ENCODE assay signal across 15 cellular contexts in the genomic region with DNA sequence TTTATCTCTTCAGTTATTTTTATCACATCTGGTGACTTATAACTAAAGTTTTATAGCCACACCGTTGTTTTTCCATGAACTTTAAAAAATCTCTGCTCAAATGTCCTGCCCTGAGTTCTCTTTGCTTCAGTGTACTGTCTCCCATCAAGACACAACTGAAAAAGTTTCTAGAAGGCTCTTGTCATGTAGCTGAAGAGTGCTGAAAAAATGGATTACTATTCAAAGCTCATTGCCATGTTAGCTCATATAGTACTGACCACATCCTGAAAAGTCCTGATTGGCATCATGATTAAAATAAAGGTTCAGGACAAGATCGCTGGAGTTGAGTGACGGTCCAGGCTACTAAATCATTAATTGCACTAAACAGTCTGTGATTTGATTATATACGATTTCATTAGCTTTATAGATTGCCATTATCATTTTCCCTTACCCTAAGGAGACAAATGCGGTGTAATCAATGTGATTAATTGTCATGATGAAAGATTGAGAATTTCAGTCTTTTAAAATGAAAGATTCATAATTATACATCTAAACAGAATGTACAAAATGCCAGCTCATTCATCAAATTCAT.
DNase-seq lines count a peak whose midpoint lies in the region; ATAC-seq and TF ChIP-seq lines count a peak whose summit lies in the region.
"Had no signal": no experiment of that assay in that cellular context is flagged by ENCODE, and none has a peak within 500 bp of the region (broad histone marks: within the 10 kb centered on the region; RNA-seq: fewer than 3 reads in every experiment).

No MANE protein-coding gene starts in this region.

- H3K27me3 ChIP-seq in DOHH2 (ENCODE audit: control insufficient read depth, low read length) (no peaks in the 10 kb centered on the region), Panc1 (ENCODE audit: control insufficient read depth, insufficient read depth, low read length) (no peaks in the 10 kb centered on the region), esophagus squamous epithelium (no peaks in the 10 kb centered on the region), gastrocnemius medialis (no peaks in the 10 kb centered on the region)
- H3K27me3 ChIP-seq: pancreas had no signal

- no peaks in the 10 kb centered on the region for H3K9me3 ChIP-seq in DOHH2 (ENCODE audit: control insufficient read depth, insufficient read depth, low read length)
- no peaks in the 10 kb centered on the region for H3K9me3 ChIP-seq in Panc1 (ENCODE audit: control insufficient read depth, insufficient read depth, low read depth, low read length)
- no peaks in the 10 kb centered on the region for H3K9me3 ChIP-seq in esophagus squamous epithelium
- no peaks in the 10 kb centered on the region for H3K9me3 ChIP-seq in gastrocnemius medialis
- H3K9me3 ChIP-seq: pancreas had no signal

- in situ Hi-C loops in Panc1 (cut with HindIII; ENCODE audit: low pct_unique_long_range_greater_than_20kb, low sequenced_read_pairs) (no loop called here), gastrocnemius medialis (cut with MboI; ENCODE audit: low sequenced_read_pairs in 4 of 4) (no loop called here)

- no peak for DNase-seq in Panc1 (ENCODE audit: low read depth, low spot score)
- no peak for DNase-seq in esophagus squamous epithelium (lab: John Stamatoyannopoulos, UW)
- DNase-seq in gastrocnemius medialis = no peak
- DNase-seq in NCI-H526 (lab: John Stamatoyannopoulos, UW) = no peak
- DNase-seq in stimulated activated CD4-positive, alpha-beta T cell treated with anti-CD3 and anti-CD28 coated beads, Interleukin-2, amount 100 ng/mL, for 48 hours = no peak
- DNase-seq: activated CD4-positive, alpha-beta memory T cell treated with anti-CD3 and anti-CD28 coated beads, Interleukin-2, amount 10 ng/mL, durations not matched to agents 7 days and 5 days; activated gamma-delta T cell treated with Interleukin-2 at 50 U/mL for 16 hours; stimulated activated CD4-positive, alpha-beta T cell treated with anti-CD3 and anti-CD28 coated beads, Interleukin-4, amount 100 ng/mL, for 4 hours; stimulated activated naive CD8-positive, alpha-beta T cell treated with anti-CD3 and anti-CD28 coated beads, Interleukin-15, amount 100 ng/mL, for 72 hours; T-helper 9 cell had no signal

- H3K36me3 ChIP-seq in DOHH2 (ENCODE audit: control insufficient read depth, low read length) = peaks cover 5% of the 10 kb centered on the region
- no peaks in the 10 kb centered on the region for H3K36me3 ChIP-seq in Panc1 (ENCODE audit: control insufficient read depth, insufficient read depth, low read length)
- peaks cover 6 to 16% (median 8%) of the 10 kb centered on the region in 3 donors for H3K36me3 ChIP-seq in esophagus squamous epithelium
- H3K36me3 ChIP-seq in gastrocnemius medialis = no peaks in the 10 kb centered on the region
- H3K36me3 ChIP-seq: pancreas had no signal

- TF ChIP-seq CTCF in DOHH2 (IDR thresholded peaks at IDR 0.05; ENCODE audit: low read depth, low read length, poor library complexity, severe bottlenecking) (no peak), Panc1 (IDR thresholded peaks at IDR 0.05) (no peak), esophagus squamous epithelium (IDR thresholded peaks at IDR 0.05) (no peak), gastrocnemius medialis (IDR thresholded peaks at IDR 0.05 in 4 of 5, conservative IDR thresholded peaks at IDR 0.05 in 1 of 5) (no peak)

- peaks cover 3% of the 10 kb centered on the region; the same call in 1 of the 2 replicates for H3F3A ChIP-seq in DOHH2 (ENCODE audit: control insufficient read depth, insufficient read depth)

- no peak for TF ChIP-seq POLR2A in esophagus squamous epithelium (IDR thresholded peaks at IDR 0.05)
- TF ChIP-seq POLR2A in gastrocnemius medialis (IDR thresholded peaks at IDR 0.05) = no peak

- no peak overlapping the region for H3K4me3 ChIP-seq in DOHH2 (ENCODE audit: low read length)
- no peak overlapping the region for H3K4me3 ChIP-seq in Panc1 (ENCODE audit: low read depth in 2 of 2, low read length in 2 of 2)
- H3K4me3 ChIP-seq in esophagus squamous epithelium = no peak overlapping the region
- H3K4me3 ChIP-seq in gastrocnemius medialis = no peak overlapping the region
- H3K4me3 ChIP-seq: coronary artery, pancreas had no signal

- CTCF ChIA-PET in Panc1 (lab: Charles Lee) = no interaction called here

- BruUV-seq in Panc1 (replicated peaks; lab: Mats Ljungman, UMichigan) = no TSS peak

- intact Hi-C loops in Panc1 (cut with micrococcal nuclease; ENCODE audit: unreplicated experiment) (no loop called here), esophagus squamous epithelium (cut with DNase I) (no loop called here), gastrocnemius medialis (cut with DNase I; ENCODE audit: low total_unique reads) (no loop called here)

- H3K27ac ChIP-seq in DOHH2 (ENCODE audit: low read depth, low read length) (0 out of 2 replicates have a peak overlapping the region, but pooled peaks have one; percentile 75), Panc1 (ENCODE audit: low read length) (0 out of 2 replicates have a peak overlapping the region, but pooled peaks have one; percentile 34), esophagus squamous epithelium (peak overlapping the region in 3 of 4 donors; percentile 18 to 86 (median 81)), gastrocnemius medialis (peak overlapping the region; percentile 38 to 75 (median 56))

- POLR2A ChIA-PET in Panc1 (lab: Charles Lee) = no interaction called here

- H3K9me2 ChIP-seq in DOHH2 (replicated peaks; ENCODE audit: control insufficient read depth, low read length) = no peaks in the 10 kb centered on the region

- ATAC-seq in Panc1 (no peak), gastrocnemius medialis (no peak), GM19351 (IDR thresholded peaks at IDR 0.05; ENCODE audit: unreplicated experiment) (no peak), GM21423 (IDR thresholded peaks at IDR 0.05; ENCODE audit: unreplicated experiment) (no peak)
- ATAC-seq: stimulated activated naive CD8-positive, alpha-beta T cell treated with anti-CD3 and anti-CD28 coated beads, Interleukin-15, amount 100 ng/mL, for 72 hours had no signal

- no peaks in the 10 kb centered on the region for H4K20me1 ChIP-seq in DOHH2 (ENCODE audit: control insufficient read depth, insufficient read depth, low read depth, low read length)

- peaks cover 20% of the 10 kb centered on the region for H3K79me2 ChIP-seq in DOHH2 (ENCODE audit: control insufficient read depth, low read length)

- WGBS in esophagus squamous epithelium, 2 donors = 80 to 83% methylated on average over 5 of the region's 5 CpGs

- H3K4me1 ChIP-seq in DOHH2 (ENCODE audit: control insufficient read depth, low read length) (peaks cover 51% of the 10 kb centered on the region), Panc1 (ENCODE audit: control insufficient read depth, insufficient read depth, low read length) (peaks cover 3% of the 10 kb centered on the region; the same call in 1 of the 2 replicates), esophagus squamous epithelium (peaks cover 22 to 50% (median 32%) of the 10 kb centered on the region in 3 donors), gastrocnemius medialis (peaks cover 20 to 32% of the 10 kb centered on the region in 2 donors)

- H3K4me2 ChIP-seq in DOHH2 (ENCODE audit: low read length) = no peak overlapping the region
